2 cellular contexts compared by ENCODE assay signal in the genomic region with DNA sequence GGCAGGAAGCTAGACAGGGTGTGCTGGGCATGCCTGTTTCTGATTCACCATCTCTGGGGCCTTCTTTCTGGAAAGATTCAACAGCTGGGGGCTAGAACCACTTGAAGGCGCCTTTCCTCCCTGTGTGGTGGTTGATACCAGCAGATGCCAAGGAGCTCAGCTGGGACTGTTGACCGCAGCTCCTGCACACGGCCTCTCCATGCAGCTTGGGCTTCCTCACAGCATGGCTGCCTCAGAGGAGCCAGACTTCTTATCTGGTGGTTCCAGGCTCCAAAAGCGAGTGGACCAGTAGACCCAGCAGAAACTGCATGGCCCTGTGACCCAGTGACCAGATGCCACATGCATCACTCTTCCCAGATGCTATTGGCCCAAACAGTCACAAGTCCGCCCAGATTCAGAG.
TF ChIP-seq lines count a peak whose summit lies in the region.

No MANE protein-coding gene starts in this region.

TF ChIP-seq in SK-N-SH, 30 proteins besides CTCF, POLR2A, EP300 and RAD21 (continued from another document):
- TF ChIP-seq JUND (IDR thresholded peaks at IDR 0.05): no peak
- TF ChIP-seq NRF1 (IDR thresholded peaks at IDR 0.05; ENCODE audit: low read depth, low read length): no peak
- TF ChIP-seq TAF1 (IDR thresholded peaks at IDR 0.05; ENCODE audit: borderline replicate concordance, low read depth, low read length): no peak
- no peak for TF ChIP-seq CHD2 (IDR thresholded peaks at IDR 0.05; ENCODE audit: low read length, partially characterized antibody)
- no peak for TF ChIP-seq RXRA (IDR thresholded peaks at IDR 0.05; ENCODE audit: borderline replicate concordance, low read depth)
- no peak for TF ChIP-seq FOXJ3 (CRISPR knock-in tag; IDR thresholded peaks at IDR 0.05)
- no peak for TF ChIP-seq SIN3A (IDR thresholded peaks at IDR 0.05; ENCODE audit: borderline replicate concordance, low read depth, low read length)
TF ChIP-seq in SK-N-SH: peak in this region for 0.

TF ChIP-seq in WTC11, 78 proteins besides CTCF, POLR2A, EP300 and RAD21 (continued from another document):
- TF ChIP-seq CBFB (CRISPR knock-in tag; IDR thresholded peaks at IDR 0.05; ENCODE audit: low read depth): no peak
- TF ChIP-seq, protein P1, sequence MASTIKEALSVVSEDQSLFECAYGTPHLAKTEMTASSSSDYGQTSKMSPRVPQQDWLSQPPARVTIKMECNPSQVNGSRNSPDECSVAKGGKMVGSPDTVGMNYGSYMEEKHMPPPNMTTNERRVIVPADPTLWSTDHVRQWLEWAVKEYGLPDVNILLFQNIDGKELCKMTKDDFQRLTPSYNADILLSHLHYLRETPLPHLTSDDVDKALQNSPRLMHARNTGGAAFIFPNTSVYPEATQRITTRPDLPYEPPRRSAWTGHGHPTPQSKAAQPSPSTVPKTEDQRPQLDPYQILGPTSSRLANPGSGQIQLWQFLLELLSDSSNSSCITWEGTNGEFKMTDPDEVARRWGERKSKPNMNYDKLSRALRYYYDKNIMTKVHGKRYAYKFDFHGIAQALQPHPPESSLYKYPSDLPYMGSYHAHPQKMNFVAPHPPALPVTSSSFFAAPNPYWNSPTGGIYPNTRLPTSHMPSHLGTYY (CRISPR knock-in tag; IDR thresholded peaks at IDR 0.05): no peak
- no peak for TF ChIP-seq ZNF416 (CRISPR knock-in tag; IDR thresholded peaks at IDR 0.05)
- TF ChIP-seq, protein P2, sequence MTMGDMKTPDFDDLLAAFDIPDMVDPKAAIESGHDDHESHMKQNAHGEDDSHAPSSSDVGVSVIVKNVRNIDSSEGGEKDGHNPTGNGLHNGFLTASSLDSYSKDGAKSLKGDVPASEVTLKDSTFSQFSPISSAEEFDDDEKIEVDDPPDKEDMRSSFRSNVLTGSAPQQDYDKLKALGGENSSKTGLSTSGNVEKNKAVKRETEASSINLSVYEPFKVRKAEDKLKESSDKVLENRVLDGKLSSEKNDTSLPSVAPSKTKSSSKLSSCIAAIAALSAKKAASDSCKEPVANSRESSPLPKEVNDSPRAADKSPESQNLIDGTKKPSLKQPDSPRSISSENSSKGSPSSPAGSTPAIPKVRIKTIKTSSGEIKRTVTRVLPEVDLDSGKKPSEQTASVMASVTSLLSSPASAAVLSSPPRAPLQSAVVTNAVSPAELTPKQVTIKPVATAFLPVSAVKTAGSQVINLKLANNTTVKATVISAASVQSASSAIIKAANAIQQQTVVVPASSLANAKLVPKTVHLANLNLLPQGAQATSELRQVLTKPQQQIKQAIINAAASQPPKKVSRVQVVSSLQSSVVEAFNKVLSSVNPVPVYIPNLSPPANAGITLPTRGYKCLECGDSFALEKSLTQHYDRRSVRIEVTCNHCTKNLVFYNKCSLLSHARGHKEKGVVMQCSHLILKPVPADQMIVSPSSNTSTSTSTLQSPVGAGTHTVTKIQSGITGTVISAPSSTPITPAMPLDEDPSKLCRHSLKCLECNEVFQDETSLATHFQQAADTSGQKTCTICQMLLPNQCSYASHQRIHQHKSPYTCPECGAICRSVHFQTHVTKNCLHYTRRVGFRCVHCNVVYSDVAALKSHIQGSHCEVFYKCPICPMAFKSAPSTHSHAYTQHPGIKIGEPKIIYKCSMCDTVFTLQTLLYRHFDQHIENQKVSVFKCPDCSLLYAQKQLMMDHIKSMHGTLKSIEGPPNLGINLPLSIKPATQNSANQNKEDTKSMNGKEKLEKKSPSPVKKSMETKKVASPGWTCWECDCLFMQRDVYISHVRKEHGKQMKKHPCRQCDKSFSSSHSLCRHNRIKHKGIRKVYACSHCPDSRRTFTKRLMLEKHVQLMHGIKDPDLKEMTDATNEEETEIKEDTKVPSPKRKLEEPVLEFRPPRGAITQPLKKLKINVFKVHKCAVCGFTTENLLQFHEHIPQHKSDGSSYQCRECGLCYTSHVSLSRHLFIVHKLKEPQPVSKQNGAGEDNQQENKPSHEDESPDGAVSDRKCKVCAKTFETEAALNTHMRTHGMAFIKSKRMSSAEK (CRISPR knock-in tag; IDR thresholded peaks at IDR 0.05; ENCODE audit: borderline replicate concordance): no peak
- TF ChIP-seq, protein P3, sequence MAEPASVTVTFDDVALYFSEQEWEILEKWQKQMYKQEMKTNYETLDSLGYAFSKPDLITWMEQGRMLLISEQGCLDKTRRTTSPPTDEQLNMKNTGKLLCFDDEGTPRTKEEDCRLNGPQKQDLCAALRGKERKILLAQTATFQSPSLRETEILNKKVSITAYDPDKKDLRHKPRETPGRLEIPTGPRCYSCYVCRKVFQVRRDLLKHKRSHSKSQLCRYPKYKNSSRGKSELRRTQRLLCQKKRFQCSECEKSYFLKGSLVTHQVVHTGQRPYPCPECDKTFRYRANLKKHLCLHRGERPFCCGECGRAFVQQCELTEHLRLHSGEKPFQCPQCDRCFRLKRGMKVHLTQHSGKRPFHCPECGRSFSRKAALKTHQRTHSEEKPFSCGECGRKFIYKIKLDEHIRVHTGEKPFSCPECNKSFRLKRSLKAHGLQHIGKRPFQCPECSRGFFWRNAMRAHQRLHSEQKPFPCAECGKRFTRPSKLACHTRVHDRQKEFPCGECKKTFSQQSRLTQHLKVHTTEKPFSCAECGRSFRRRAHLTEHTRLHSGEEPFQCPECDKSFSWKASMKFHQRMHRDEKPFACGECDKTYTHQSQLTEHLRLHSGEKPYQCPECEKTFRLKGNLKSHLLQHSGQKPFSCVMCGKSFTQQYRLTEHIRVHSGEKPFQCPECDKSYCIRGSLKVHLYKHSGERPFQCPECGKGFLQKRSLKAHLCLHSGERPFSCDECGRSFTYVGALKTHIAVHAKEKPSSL (CRISPR knock-in tag; conservative IDR thresholded peaks at IDR 0.05): no peak
- no peak for TF ChIP-seq NR1H2 (CRISPR knock-in tag; IDR thresholded peaks at IDR 0.05)
- no peak for TF ChIP-seq ATF3 (CRISPR knock-in tag; conservative IDR thresholded peaks at IDR 0.05)
